ENCODE assay signal across 9 cellular contexts in the genomic region with DNA sequence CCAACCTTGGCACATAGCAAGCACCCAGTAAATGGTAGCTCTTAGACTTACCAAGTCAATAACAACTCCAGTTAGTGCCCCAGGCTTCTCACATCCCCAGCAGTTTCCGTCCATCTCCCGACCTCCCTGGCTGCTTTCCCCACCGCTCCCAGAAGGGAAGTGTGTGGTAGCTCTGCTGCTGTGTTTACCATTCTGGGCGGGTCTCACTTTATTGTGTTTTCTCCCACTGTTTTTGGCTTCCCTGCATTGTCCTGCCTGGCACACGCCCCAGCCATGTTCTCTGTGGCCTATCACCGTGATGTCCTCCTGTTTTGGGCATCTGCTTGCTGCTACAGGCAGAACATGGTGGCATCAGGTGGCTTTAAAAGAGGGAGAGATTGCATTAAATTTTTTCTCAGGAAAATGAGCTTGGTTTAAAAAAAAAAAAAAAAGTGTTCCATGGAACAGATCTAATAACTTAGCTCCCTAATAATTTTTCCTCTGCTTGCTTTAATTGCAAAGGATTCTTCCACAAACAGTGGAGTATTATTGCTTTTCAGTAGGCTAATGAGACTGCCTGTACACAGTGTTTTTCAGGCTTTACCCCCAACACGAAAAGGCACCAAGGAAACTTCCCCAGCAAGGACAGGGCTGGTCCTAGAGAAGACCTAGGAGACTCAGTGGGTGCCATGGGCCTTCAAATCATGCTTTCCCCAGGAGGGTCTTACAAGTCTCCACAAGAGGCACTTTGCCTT. TPM values are rescaled to one million over a fixed set of nuclear protein-coding genes. Genes with fewer than 3 reads are reported as not detected.
DNase-seq lines count a peak whose midpoint lies in the region; ATAC-seq and TF ChIP-seq lines count a peak whose summit lies in the region.
"Had no signal": no experiment of that assay in that cellular context is flagged by ENCODE, and none has a peak within 500 bp of the region (broad histone marks: within the 10 kb centered on the region; RNA-seq: fewer than 3 reads in every experiment).

No MANE protein-coding gene starts in this region.

- intact Hi-C loops in esophagus squamous epithelium (cut with DNase I): loop anchor here (10.0 kb wide), 1 partner anchor 274 kb away; no protein-coding TSS in a partner anchor
- intact Hi-C loops in activated CD4-positive, alpha-beta T cell treated with anti-CD3 and anti-CD28 coated beads for 36 hours (cut with DNase I, micrococcal nuclease): no loop called here

- no peak overlapping the region for H2BK12ac ChIP-seq in neuronal stem cell (ENCODE audit: low read length)

- no peaks in the 10 kb centered on the region for H3K9me3 Mint-ChIP-seq in activated CD4-positive, alpha-beta T cell treated with anti-CD3 and anti-CD28 coated beads for 36 hours (ENCODE audit: low read depth)
- H3K9me3 Mint-ChIP-seq: activated naive CD8-positive, alpha-beta T cell treated with anti-CD3 and anti-CD28 coated beads, Interleukin-2, amount 10 ng/mL, durations not matched to agents 7 days and 5 days had no signal

- DNase-seq in NCI-H748 (lab: John Stamatoyannopoulos, UW; ENCODE audit: unreplicated experiment) (peak; percentile 92), esophagus squamous epithelium (lab: John Stamatoyannopoulos, UW) (no peak), neuronal stem cell (ENCODE audit: low spot score) (no peak), hepatic stellate cell (ENCODE audit: low spot score) (no peak), NOMO-1 (lab: John Stamatoyannopoulos, UW; ENCODE audit: unreplicated experiment in 2 of 2) (no peak)
- no peak for DNase-seq in activated CD4-positive, alpha-beta T cell treated with anti-CD3 and anti-CD28 coated beads for 36 hours
- DNase-seq: activated naive CD8-positive, alpha-beta T cell treated with anti-CD3 and anti-CD28 coated beads, Interleukin-2, amount 10 ng/mL, durations not matched to agents 7 days and 5 days had no signal

- no peak overlapping the region for H2BK120ac ChIP-seq in neuronal stem cell (ENCODE audit: low read depth, low read length)

- no peak overlapping the region for H3K4ac ChIP-seq in neuronal stem cell (ENCODE audit: low read length)

- TF ChIP-seq POLR2A in esophagus squamous epithelium (IDR thresholded peaks at IDR 0.05): no peak

- no peak for ATAC-seq in activated CD4-positive, alpha-beta T cell treated with anti-CD3 and anti-CD28 coated beads for 36 hours
- ATAC-seq in HG02678 (IDR thresholded peaks at IDR 0.05; ENCODE audit: unreplicated experiment): no peak

- H2BK5ac ChIP-seq in neuronal stem cell (ENCODE audit: low read length): no peak overlapping the region

- H3K4me1 Mint-ChIP-seq in activated CD4-positive, alpha-beta T cell treated with anti-CD3 and anti-CD28 coated beads for 36 hours: peaks cover 12% of the 10 kb centered on the region

- H3K36me3 Mint-ChIP-seq in activated CD4-positive, alpha-beta T cell treated with anti-CD3 and anti-CD28 coated beads for 36 hours (ENCODE audit: low read depth): no peaks in the 10 kb centered on the region
- H3K36me3 Mint-ChIP-seq: activated naive CD8-positive, alpha-beta T cell treated with anti-CD3 and anti-CD28 coated beads, Interleukin-2, amount 10 ng/mL, durations not matched to agents 7 days and 5 days had no signal

- H2BK15ac ChIP-seq in neuronal stem cell (ENCODE audit: low read length): no peak overlapping the region

- H3K4me3 Mint-ChIP-seq in activated CD4-positive, alpha-beta T cell treated with anti-CD3 and anti-CD28 coated beads for 36 hours: no peak overlapping the region
- H3K4me3 Mint-ChIP-seq: activated naive CD8-positive, alpha-beta T cell treated with anti-CD3 and anti-CD28 coated beads, Interleukin-2, amount 10 ng/mL, durations not matched to agents 7 days and 5 days had no signal

- no peak overlapping the region for H4K8ac ChIP-seq in neuronal stem cell (ENCODE audit: low read depth, low read length)

- no peak overlapping the region for H2AK5ac ChIP-seq in neuronal stem cell (ENCODE audit: low read depth, low read length)

- no peak overlapping the region for H4K91ac ChIP-seq in neuronal stem cell (ENCODE audit: low read depth, low read length, poor library complexity)

- no peak overlapping the region for H3K4me2 ChIP-seq in neuronal stem cell (ENCODE audit: insufficient read depth, low read length, poor library complexity, severe bottlenecking)

- CTCF ChIA-PET in HEK293 (lab: Yijun Ruan, JAX): interaction anchor here (0.7 to 0.9 kb wide), 2 partner anchors 499 to 516 kb away, joined by 3 to 4 read pairs; no protein-coding TSS in a partner anchor
- CTCF ChIA-PET in activated CD4-positive, alpha-beta T cell treated with anti-CD3 and anti-CD28 coated beads for 36 hours (lab: Charles Lee): interaction anchor here (0.6 to 1.1 kb wide), 4 partner anchors 15 to 282 kb away, joined by 3 to 4 read pairs (median 4); no protein-coding TSS in a partner anchor

- H3K27ac ChIP-seq in HEK293 (ENCODE audit: extremely low read depth, low read depth, low read length): peak overlapping the region; percentile 63
- H3K27ac ChIP-seq in esophagus squamous epithelium: peak overlapping the region; percentile 34 to 69 (median 54)
- H3K27ac ChIP-seq in neuronal stem cell (replicated peaks; ENCODE audit: low read length): no peak overlapping the region

- H3K14ac ChIP-seq in neuronal stem cell (ENCODE audit: low read length): no peak overlapping the region

- H3K4me1 ChIP-seq in HEK293 (ENCODE audit: control insufficient read depth, insufficient read depth, low read length): peaks cover 12% of the 10 kb centered on the region
- peaks cover 3 to 54% (median 37%) of the 10 kb centered on the region in 3 donors for H3K4me1 ChIP-seq in esophagus squamous epithelium
- peaks cover 0 to 2% of the 10 kb centered on the region in 2 donors for H3K4me1 ChIP-seq in neuronal stem cell (ENCODE audit: control insufficient read depth in 2 of 2, insufficient read depth in 1 of 2, low read depth in 1 of 2, low read length in 2 of 2)

- no peak overlapping the region for H3K9ac ChIP-seq in neuronal stem cell (ENCODE audit: low read depth, low read length, poor library complexity)

- POLR2A ChIA-PET in HEK293 (lab: Yijun Ruan, JAX): no interaction called here
- POLR2A ChIA-PET in activated CD4-positive, alpha-beta T cell treated with anti-CD3 and anti-CD28 coated beads for 36 hours (lab: Charles Lee): no interaction called here

- TF ChIP-seq CTCF in HEK293 (tag by site-specific recombination; IDR thresholded peaks at IDR 0.05) (no peak), esophagus squamous epithelium (IDR thresholded peaks at IDR 0.05) (no peak)

- H3K36me3 ChIP-seq in HEK293 (ENCODE audit: control insufficient read depth in 2 of 2, insufficient read depth in 1 of 2, low read length in 2 of 2): no peaks in the 10 kb centered on the region
- H3K36me3 ChIP-seq in esophagus squamous epithelium: no peaks in the 10 kb centered on the region
- no peaks in the 10 kb centered on the region for H3K36me3 ChIP-seq in neuronal stem cell (replicated peaks in 1 of 2; ENCODE audit: control insufficient read depth in 2 of 2, insufficient read depth in 2 of 2, low read length in 2 of 2)

- no peak overlapping the region for H3K18ac ChIP-seq in neuronal stem cell (ENCODE audit: low read length)

- H3K79me1 ChIP-seq in neuronal stem cell (ENCODE audit: low read depth, low read length): no peaks in the 10 kb centered on the region

- no peak overlapping the region for H3K23ac ChIP-seq in neuronal stem cell (ENCODE audit: low read depth, low read length, poor library complexity)

- H3K4me3 ChIP-seq in HEK293 (ENCODE audit: low read depth, low read length) (no peak overlapping the region), esophagus squamous epithelium (peak overlapping the region in 1 of 4 donors; percentile 39), neuronal stem cell (ENCODE audit: low read length in 2 of 2) (no peak overlapping the region)

- H2AFZ ChIP-seq in neuronal stem cell (ENCODE audit: low read length): peak overlapping the region; percentile 82

- WGBS in esophagus squamous epithelium, 2 donors: 50 to 52% methylated on average over 7 of the region's 7 CpGs
- WGBS in neuronal stem cell (ENCODE audit: extremely low coverage in 2 of 2, insufficient read length in 2 of 2, insufficient replicate concordance in 1 of 2), 2 donors: no CpG with 5 or more reads among the region's 7 CpGs

- H3K27me3 ChIP-seq in esophagus squamous epithelium (no peaks in the 10 kb centered on the region), neuronal stem cell (ENCODE audit: control insufficient read depth in 3 of 3, insufficient read depth in 3 of 3, low read depth in 1 of 3, low read length in 3 of 3) (peaks cover 0 to 39% (median 0%) of the 10 kb centered on the region in 3 experiments)

- H3K27ac Mint-ChIP-seq in activated CD4-positive, alpha-beta T cell treated with anti-CD3 and anti-CD28 coated beads for 36 hours: no peak overlapping the region
- H3K27ac Mint-ChIP-seq: activated naive CD8-positive, alpha-beta T cell treated with anti-CD3 and anti-CD28 coated beads, Interleukin-2, amount 10 ng/mL, durations not matched to agents 7 days and 5 days had no signal

- H3K27me3 Mint-ChIP-seq in activated CD4-positive, alpha-beta T cell treated with anti-CD3 and anti-CD28 coated beads for 36 hours: no peaks in the 10 kb centered on the region

- no peaks in the 10 kb centered on the region for H3K9me3 ChIP-seq in HEK293 (ENCODE audit: control insufficient read depth, insufficient read depth, low read depth, low read length)
- no peaks in the 10 kb centered on the region for H3K9me3 ChIP-seq in esophagus squamous epithelium
- no peaks in the 10 kb centered on the region for H3K9me3 ChIP-seq in neuronal stem cell (replicated peaks in 1 of 2; ENCODE audit: control insufficient read depth in 2 of 2, insufficient read depth in 1 of 2, low read depth in 1 of 2, low read length in 2 of 2)

TF ChIP-seq in HEK293, 187 proteins besides CTCF, POLR2A, EP300 and RAD21 (continues in another document):
- TF ChIP-seq KLF1 (tag by site-specific recombination; IDR thresholded peaks at IDR 0.05) (peak; percentile 86), SCRT2 (tag by site-specific recombination; IDR thresholded peaks at IDR 0.05) (peak; percentile 16; the same call in 1 of the 2 replicates)
- TF ChIP-seq, protein P1, sequence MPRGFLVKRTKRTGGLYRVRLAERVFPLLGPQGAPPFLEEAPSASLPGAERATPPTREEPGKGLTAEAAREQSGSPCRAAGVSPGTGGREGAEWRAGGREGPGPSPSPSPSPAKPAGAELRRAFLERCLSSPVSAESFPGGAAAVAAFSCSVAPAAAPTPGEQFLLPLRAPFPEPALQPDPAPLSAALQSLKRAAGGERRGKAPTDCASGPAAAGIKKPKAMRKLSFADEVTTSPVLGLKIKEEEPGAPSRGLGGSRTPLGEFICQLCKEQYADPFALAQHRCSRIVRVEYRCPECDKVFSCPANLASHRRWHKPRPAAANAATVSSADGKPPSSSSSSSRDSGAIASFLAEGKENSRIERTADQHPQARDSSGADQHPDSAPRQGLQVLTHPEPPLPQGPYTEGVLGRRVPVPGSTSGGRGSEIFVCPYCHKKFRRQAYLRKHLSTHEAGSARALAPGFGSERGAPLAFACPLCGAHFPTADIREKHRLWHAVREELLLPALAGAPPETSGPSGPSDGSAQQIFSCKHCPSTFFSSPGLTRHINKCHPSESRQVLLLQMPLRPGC (tag by site-specific recombination; IDR thresholded peaks at IDR 0.05): no peak

RNA-seq across cellular contexts. Expression of a gene that starts 8.0 kb away (rescaled TPM):
- 100 to 1,000 TPM in 2 of 4 donors, 10 to 100 TPM in 2; 51.3 to 152 (median 104) TPM for total RNA-seq in esophagus squamous epithelium
- polyA plus RNA-seq in neuronal stem cell (2013, experiment 1 of 2): 136 TPM
- polyA plus RNA-seq in neuronal stem cell (2013, experiment 2 of 2): 130 TPM
- total RNA-seq in activated CD4-positive, alpha-beta T cell treated with anti-CD3 and anti-CD28 coated beads for 36 hours: 100 to 1,000 TPM; 103 TPM
